10 cellular contexts compared by ENCODE assay signal in the genomic region with DNA sequence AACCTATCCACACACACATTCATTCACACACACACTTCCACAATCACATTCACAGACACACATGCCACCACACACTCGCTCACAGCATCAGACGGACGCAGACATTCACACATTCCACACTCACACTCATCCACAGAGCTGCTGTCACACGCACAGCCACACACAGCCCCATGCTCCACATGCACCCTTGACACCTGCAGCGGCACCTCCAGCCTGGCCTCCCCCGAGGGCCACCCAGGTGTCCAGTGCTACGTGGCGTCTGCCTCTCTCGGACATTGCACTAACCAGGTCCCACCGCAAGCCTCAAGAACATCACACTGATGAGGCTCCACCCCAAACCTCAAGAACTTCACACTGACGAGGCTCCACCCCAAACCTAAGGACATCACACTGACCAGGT.
"Had no signal": no experiment of that assay in that cellular context is flagged by ENCODE, and none has a peak within 500 bp of the region (broad histone marks: within the 10 kb centered on the region; RNA-seq: fewer than 3 reads in every experiment).

No MANE protein-coding gene starts in this region.

- H3K4me2 ChIP-seq: GM23338, KMS-11 had no signal

- H3K9ac ChIP-seq: KMS-11 had no signal

- H3K9me3 Mint-ChIP-seq: GM23338, H9, IgD-negative memory B cell had no signal

- H3K36me3 Mint-ChIP-seq: IgD-negative memory B cell had no signal

- DNase-seq: H9, HCEC 1CT, KBM-7 had no signal

- H3K27ac Mint-ChIP-seq: GM23338 had no signal

- H3K27ac ChIP-seq: HL-60, KMS-11 had no signal

- H3K4me1 Mint-ChIP-seq: GM23338, H9 had no signal

- H3K4me3 Mint-ChIP-seq: GM23338, H9, IgD-negative memory B cell had no signal

- H2AFZ ChIP-seq: GM23338 had no signal

- H3K4me3 ChIP-seq: GM23338 had no signal

- ATAC-seq: GM23338, HepG2 had no signal

- FAIRE-seq: H1, H54, HepG2 had no signal
